In genomic region chr7:43969586-43969985, GRCh38 we compare ENCODE assay signal across 13 cellular contexts. TPM values are rescaled to one million over a fixed set of nuclear protein-coding genes. Genes with fewer than 3 reads are reported as not detected.
"Had no signal": no experiment of that assay in that cellular context is flagged by ENCODE, and none has a peak within 500 bp of the region (broad histone marks: within the 10 kb centered on the region; RNA-seq: fewer than 3 reads in every experiment).

No MANE protein-coding gene starts in this region.

RNA-seq across cellular contexts. Expression of gene SPDYE1, which starts 28.1 kb away (rescaled TPM):
- total RNA-seq: activated B cell treated with CpG ODN at 0.5 μM for 24 hours; activated CD4-positive, alpha-beta memory T cell treated with anti-CD3 and anti-CD28 coated beads for 36 hours; activated CD4-positive, alpha-beta memory T cell treated with anti-CD3 and anti-CD28 coated beads, Interleukin-2, amount 10 ng/mL, durations not matched to agents 7 days and 5 days; activated CD4-positive, alpha-beta T cell treated with anti-CD3 and anti-CD28 coated beads for 36 hours; activated CD4-positive, alpha-beta T cell treated with anti-CD3 and anti-CD28 coated beads, Interleukin-2, amount 10 ng/mL, durations not matched to agents 24 days and 14 days; activated CD4-positive, alpha-beta T cell treated with anti-CD3 and anti-CD28 coated beads, Interleukin-2, amount 10 ng/mL, durations not matched to agents 7 days and 5 days; activated CD8-positive, alpha-beta memory T cell treated with anti-CD3 and anti-CD28 coated beads for 36 hours; activated CD8-positive, alpha-beta T cell treated with anti-CD3 and anti-CD28 coated beads for 36 hours; activated CD8-positive, alpha-beta T cell treated with anti-CD3 and anti-CD28 coated beads, Interleukin-2, amount 10 ng/mL, durations not matched to agents 7 days and 5 days; T-cell; T-helper 1 cell treated with Interleukin-12 subunit alpha and Interleukin-12 subunit beta and Interleukin-4 antibody, amounts not matched to agents 30 ng/mL and 1 ng/mL, for 36 hours; T-helper 2 cell treated with Interferon-gamma antibody and Interleukin-4, amounts not matched to agents 100 ng/mL and 5 ng/mL, for 36 hours; WTC11 had no signal
